21 cellular contexts compared by ENCODE assay signal in the genomic region with DNA sequence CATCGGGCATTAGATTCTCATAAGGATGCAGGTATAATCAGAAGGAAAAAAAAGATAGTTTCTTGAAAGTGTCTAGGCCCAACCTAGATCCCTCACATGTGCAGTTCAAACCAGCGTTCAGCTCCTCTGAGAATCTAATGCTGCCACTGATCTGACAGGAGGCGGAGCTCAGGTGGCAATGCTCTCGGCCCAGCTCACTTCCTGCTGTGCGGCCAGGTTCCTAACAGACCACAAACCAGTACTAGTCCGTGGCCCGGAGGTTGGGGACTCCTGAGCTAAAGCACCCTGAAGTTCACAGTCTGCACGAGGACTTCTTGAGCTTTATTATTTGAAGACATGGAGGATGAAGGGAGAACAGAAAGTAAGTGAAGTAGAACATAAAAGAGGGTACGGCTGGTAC. TPM values are rescaled to one million over a fixed set of nuclear protein-coding genes. Genes with fewer than 3 reads are reported as not detected.
A peak's percentile ranks its signal among the peaks of the same experiment; 100 is the strongest.
DNase-seq lines count a peak whose midpoint lies in the region; ATAC-seq and TF ChIP-seq lines count a peak whose summit lies in the region.
"Had no signal": no experiment of that assay in that cellular context is flagged by ENCODE, and none has a peak within 500 bp of the region (broad histone marks: within the 10 kb centered on the region; RNA-seq: fewer than 3 reads in every experiment).

No MANE protein-coding gene starts in this region.

- no peak overlapping the region for H3K4me3 Mint-ChIP-seq in activated T-cell treated with anti-CD3 and anti-CD28 coated beads, Interleukin-2, amount 50 U/mL, for 24 hours
- no peak overlapping the region for H3K4me3 Mint-ChIP-seq in activated CD8-positive, alpha-beta T cell treated with anti-CD3 and anti-CD28 coated beads for 36 hours
- H3K4me3 Mint-ChIP-seq in immature natural killer cell = peak overlapping the region in 1 of 5 donors; percentile 43
- H3K4me3 Mint-ChIP-seq: neural progenitor cell had no signal

- H3K27ac ChIP-seq in HCT116 (ENCODE audit: low read depth, low read length) = no peak overlapping the region
- H3K27ac ChIP-seq: BLaER1, neural progenitor cell, right lobe of liver, SJSA1, VCaP had no signal

- no peak overlapping the region for H2AFZ ChIP-seq in HCT116 (ENCODE audit: low read depth, low read length, poor library complexity, severe bottlenecking)
- H2AFZ ChIP-seq: neural progenitor cell had no signal

- no peaks in the 10 kb centered on the region for H3K9me2 ChIP-seq in HCT116 (ENCODE audit: insufficient read depth)

- H3K36me3 ChIP-seq in HCT116 (ENCODE audit: control insufficient read depth in 1 of 2, insufficient read depth in 2 of 2, low read length in 2 of 2) (peaks cover 16 to 18% of the 10 kb centered on the region in 2 experiments; a peak in 3 of 4 replicates), BE2C (no peaks in the 10 kb centered on the region)
- H3K36me3 ChIP-seq: neural progenitor cell had no signal

- POLR2A ChIA-PET in HCT116 (lab: Charles Lee) = no interaction called here
- POLR2A ChIA-PET in activated CD8-positive, alpha-beta T cell treated with anti-CD3 and anti-CD28 coated beads for 36 hours (lab: Charles Lee) = interaction anchor here (1.0 to 1.4 kb wide), 4 partner anchors 12 to 18 kb away, joined by 3 to 4 read pairs (median 3); no protein-coding TSS in a partner anchor

- DNase-seq in activated T-cell treated with anti-CD3 and anti-CD28 coated beads, Interleukin-2, amount 50 U/mL, for 24 hours = no peak
- no peak for DNase-seq in activated T-cell treated with anti-CD3 and anti-CD28 coated beads, Interleukin-2, amount 50 U/mL, for 48 hours
- DNase-seq in HCT116 (ENCODE audit: low read depth, low spot score) (no peak), immature natural killer cell (peak in 1 of 3 donors; percentile 14), DMS53 (lab: John Stamatoyannopoulos, UW) (no peak), BE2C (no peak)
- DNase-seq in activated CD8-positive, alpha-beta T cell treated with anti-CD3 and anti-CD28 coated beads for 36 hours = peak; percentile 26
- DNase-seq: activated effector memory CD4-positive, alpha-beta T cell treated with Interleukin-2 at 50 U/mL for 16 hours; hippocampal formation; left ventricle myocardium superior; midbrain; NCI-H1105 treated with DMSO at 0.1 percent for 48 hours; NCI-H2081; right lobe of liver had no signal

- H3K27me3 Mint-ChIP-seq in activated T-cell treated with anti-CD3 and anti-CD28 coated beads, Interleukin-2, amount 50 U/mL, for 24 hours = no peaks in the 10 kb centered on the region
- no peaks in the 10 kb centered on the region for H3K27me3 Mint-ChIP-seq in activated CD8-positive, alpha-beta T cell treated with anti-CD3 and anti-CD28 coated beads for 36 hours
- no peaks in the 10 kb centered on the region for H3K27me3 Mint-ChIP-seq in immature natural killer cell (ENCODE audit: low read depth in 3 of 3)

- CTCF ChIA-PET in HCT116 (lab: Charles Lee) = no interaction called here
- CTCF ChIA-PET in activated CD8-positive, alpha-beta T cell treated with anti-CD3 and anti-CD28 coated beads for 36 hours (lab: Charles Lee) = interaction anchor here (0.9 to 1.8 kb wide), 2 partner anchors 10 to 83 kb away, joined by 3 to 5 read pairs; no protein-coding TSS in a partner anchor

- no TSS peak for BruUV-seq in HCT116 (replicated peaks; lab: Mats Ljungman, UMichigan)

- H3K4me1 ChIP-seq in HCT116 (ENCODE audit: control insufficient read depth in 1 of 2, insufficient read depth in 2 of 2, low read length in 2 of 2) (no peaks in the 10 kb centered on the region), BE2C (no peaks in the 10 kb centered on the region)
- H3K4me1 ChIP-seq: BLaER1, neural progenitor cell, right lobe of liver, SJSA1 had no signal

- no peak overlapping the region for H3K9ac ChIP-seq in HCT116 (ENCODE audit: low read length)
- H3K9ac ChIP-seq: BLaER1, neural progenitor cell had no signal

- TF ChIP-seq RAD21 in HCT116 (IDR thresholded peaks at IDR 0.05; ENCODE audit: low read depth) = no peak

- no peaks in the 10 kb centered on the region for H3K79me2 ChIP-seq in HCT116 (ENCODE audit: insufficient read depth, low read length)

- H3K9me3 ChIP-seq in HCT116 (ENCODE audit: control insufficient read depth in 1 of 2, insufficient read depth in 1 of 2, low read depth in 1 of 2, low read length in 2 of 2) (no peaks in the 10 kb centered on the region), BE2C (no peaks in the 10 kb centered on the region)
- H3K9me3 ChIP-seq: BLaER1, right lobe of liver, SJSA1 had no signal

- no peaks in the 10 kb centered on the region for H3K9me3 Mint-ChIP-seq in activated T-cell treated with anti-CD3 and anti-CD28 coated beads, Interleukin-2, amount 50 U/mL, for 24 hours
- no peaks in the 10 kb centered on the region for H3K9me3 Mint-ChIP-seq in activated CD8-positive, alpha-beta T cell treated with anti-CD3 and anti-CD28 coated beads for 36 hours
- H3K9me3 Mint-ChIP-seq in immature natural killer cell = no peaks in the 10 kb centered on the region
- H3K9me3 Mint-ChIP-seq: neural progenitor cell had no signal

- intact Hi-C loops in HCT116 (cut with micrococcal nuclease) = no loop called here
- intact Hi-C loops in activated CD8-positive, alpha-beta T cell treated with anti-CD3 and anti-CD28 coated beads for 36 hours (cut with micrococcal nuclease) = no loop called here

- no peaks in the 10 kb centered on the region for H3K27me3 ChIP-seq in HCT116 (ENCODE audit: insufficient read depth, low read length)
- no peaks in the 10 kb centered on the region for H3K27me3 ChIP-seq in BE2C
- H3K27me3 ChIP-seq: BLaER1, neural progenitor cell, right lobe of liver, SJSA1 had no signal

- H3K4me2 ChIP-seq in HCT116 (ENCODE audit: low read length) = no peak overlapping the region
- H3K4me2 ChIP-seq: BLaER1, neural progenitor cell had no signal

- peaks cover 19% of the 10 kb centered on the region for H3K4me1 Mint-ChIP-seq in activated T-cell treated with anti-CD3 and anti-CD28 coated beads, Interleukin-2, amount 50 U/mL, for 24 hours (ENCODE audit: low read depth)
- peaks cover 16% of the 10 kb centered on the region for H3K4me1 Mint-ChIP-seq in activated CD8-positive, alpha-beta T cell treated with anti-CD3 and anti-CD28 coated beads for 36 hours (ENCODE audit: low read depth)
- H3K4me1 Mint-ChIP-seq in immature natural killer cell = peaks cover 7 to 9% of the 10 kb centered on the region in 2 donors
- H3K4me1 Mint-ChIP-seq: neural progenitor cell had no signal

- H3K4me3 ChIP-seq in HCT116 (replicated peaks in 1 of 2; ENCODE audit: low read depth in 1 of 2, low read length in 2 of 2) (no peak overlapping the region), BE2C (ENCODE audit: low read depth, low read length) (no peak overlapping the region)
- H3K4me3 ChIP-seq: BLaER1, neural progenitor cell, right lobe of liver, SJSA1 had no signal

- ATAC-seq in HCT116 (peak; percentile 18; the same call in 1 of the 2 replicates), GM21447 (IDR thresholded peaks at IDR 0.05; ENCODE audit: unreplicated experiment) (no peak)
- ATAC-seq in activated CD8-positive, alpha-beta T cell treated with anti-CD3 and anti-CD28 coated beads for 36 hours = peak; percentile 65
- ATAC-seq: left ventricle myocardium superior had no signal

- TF ChIP-seq POLR2A in HCT116 (IDR thresholded peaks at IDR 0.05; ENCODE audit: borderline replicate concordance, extremely low read depth, insufficient read depth, insufficient read length) = no peak

- no peaks in the 10 kb centered on the region for H4K20me1 ChIP-seq in HCT116 (ENCODE audit: insufficient read depth)

- TF ChIP-seq CTCF in HCT116 (IDR thresholded peaks at IDR 0.05 in 2 of 3, conservative IDR thresholded peaks at IDR 0.05 in 1 of 3; ENCODE audit: borderline replicate concordance in 1 of 3, insufficient read depth in 1 of 3, low read depth in 2 of 3, low read length in 2 of 3) (no peak), BE2C (IDR thresholded peaks at IDR 0.05; ENCODE audit: low read depth, low read length) (no peak)
- TF ChIP-seq CTCF in activated CD8-positive, alpha-beta T cell treated with anti-CD3 and anti-CD28 coated beads for 36 hours (IDR thresholded peaks at IDR 0.05) = no peak

- peaks cover 91% of the 10 kb centered on the region for H3K36me3 Mint-ChIP-seq in activated T-cell treated with anti-CD3 and anti-CD28 coated beads, Interleukin-2, amount 50 U/mL, for 24 hours (ENCODE audit: low read depth)
- H3K36me3 Mint-ChIP-seq in activated CD8-positive, alpha-beta T cell treated with anti-CD3 and anti-CD28 coated beads for 36 hours (ENCODE audit: low read depth) = peaks cover 15% of the 10 kb centered on the region
- H3K36me3 Mint-ChIP-seq in immature natural killer cell = peaks cover 0 to 6% (median 0%) of the 10 kb centered on the region in 3 donors

- H3K27ac Mint-ChIP-seq in activated T-cell treated with anti-CD3 and anti-CD28 coated beads, Interleukin-2, amount 50 U/mL, for 24 hours = peak overlapping the region; percentile 58
- peak overlapping the region; percentile 46 for H3K27ac Mint-ChIP-seq in activated CD8-positive, alpha-beta T cell treated with anti-CD3 and anti-CD28 coated beads for 36 hours
- H3K27ac Mint-ChIP-seq in immature natural killer cell = peak overlapping the region in 4 of 6 donors; percentile 48 to 89 (median 77)
- H3K27ac Mint-ChIP-seq: neural progenitor cell had no signal

- RAD21 ChIA-PET in HCT116 (lab: Charles Lee; ENCODE audit: low non-redundant PET in 1 of 2, low total read pairs in 2 of 2, uncharacterized antibody in 2 of 2, unreplicated experiment in 2 of 2) = no interaction called here

TF ChIP-seq in HCT116, 20 proteins besides CTCF, POLR2A, EP300 and RAD21 (continues in another document):
- TF ChIP-seq ZNF274 (IDR thresholded peaks at IDR 0.05; ENCODE audit: low read depth, low read length) = no peak

RNA-seq across cellular contexts. Expression of gene SMCR8, which starts 16.8 kb away (rescaled TPM):
- 12.7 TPM for total RNA-seq in HCT116 (2021; ENCODE audit: unreplicated experiment)
- 6.7 and 7.2 TPM in 2 replicates for polyA plus RNA-seq in HCT116 (2012)
- total RNA-seq in activated CD8-positive, alpha-beta T cell treated with anti-CD3 and anti-CD28 coated beads for 36 hours = 10 to 100 TPM; 12.9 to 13.7 TPM
- polyA plus RNA-seq in immature natural killer cell = 1 to 10 TPM in 2 of 3 donors, under 1 TPM in 1; 0.02 to 3.6 (median 1.5) TPM
- 7.1 TPM for polyA plus RNA-seq in BE2C (2012; ENCODE audit: insufficient read depth, insufficient read length, low read depth)

RNA-seq across cellular contexts. Expression of gene TOP3A, which starts 17.1 kb away (rescaled TPM):
- 48.8 TPM for total RNA-seq in HCT116 (2021; ENCODE audit: unreplicated experiment)
- polyA plus RNA-seq in HCT116 (2012) = 17.7 and 24.2 TPM in 2 replicates
- 10 to 100 TPM; 61.8 to 65.7 TPM for total RNA-seq in activated CD8-positive, alpha-beta T cell treated with anti-CD3 and anti-CD28 coated beads for 36 hours
- 10 to 100 TPM in 2 of 3 donors, 1 to 10 TPM in 1; 4.8 to 32.7 (median 15.2) TPM for polyA plus RNA-seq in immature natural killer cell
- polyA plus RNA-seq in BE2C (2012; ENCODE audit: insufficient read depth, insufficient read length, low read depth) = 14.1 TPM

RNA-seq across cellular contexts. Expression of gene SHMT1, which starts 31.5 kb away (rescaled TPM):
- total RNA-seq in HCT116 (2021; ENCODE audit: unreplicated experiment) = 46.5 TPM
- 32.3 and 34.4 TPM in 2 replicates for polyA plus RNA-seq in HCT116 (2012)
- 10 to 100 TPM; 45.1 to 49.6 TPM for total RNA-seq in activated CD8-positive, alpha-beta T cell treated with anti-CD3 and anti-CD28 coated beads for 36 hours
- 10 to 100 TPM; 16.0 to 38.8 (median 29.1) TPM for polyA plus RNA-seq in immature natural killer cell
- polyA plus RNA-seq in BE2C (2012; ENCODE audit: insufficient read depth, insufficient read length, low read depth) = 3.2 TPM

RNA-seq across cellular contexts. Expression of gene EVPLL, which starts 45.7 kb away (rescaled TPM):
- not detected for total RNA-seq in HCT116 (2021; ENCODE audit: unreplicated experiment)
- polyA plus RNA-seq in HCT116 (2012) = not detected in 2 replicates
- total RNA-seq in activated CD8-positive, alpha-beta T cell treated with anti-CD3 and anti-CD28 coated beads for 36 hours = not detected
- polyA plus RNA-seq in immature natural killer cell = not detected
- not detected for polyA plus RNA-seq in BE2C (2012; ENCODE audit: insufficient read depth, insufficient read length, low read depth)
- total RNA-seq: cerebellum, frontal cortex, left ventricle myocardium superior, SJSA1 had no signal
